ENCODE assay signal across 1 cellular context in the genomic region with DNA sequence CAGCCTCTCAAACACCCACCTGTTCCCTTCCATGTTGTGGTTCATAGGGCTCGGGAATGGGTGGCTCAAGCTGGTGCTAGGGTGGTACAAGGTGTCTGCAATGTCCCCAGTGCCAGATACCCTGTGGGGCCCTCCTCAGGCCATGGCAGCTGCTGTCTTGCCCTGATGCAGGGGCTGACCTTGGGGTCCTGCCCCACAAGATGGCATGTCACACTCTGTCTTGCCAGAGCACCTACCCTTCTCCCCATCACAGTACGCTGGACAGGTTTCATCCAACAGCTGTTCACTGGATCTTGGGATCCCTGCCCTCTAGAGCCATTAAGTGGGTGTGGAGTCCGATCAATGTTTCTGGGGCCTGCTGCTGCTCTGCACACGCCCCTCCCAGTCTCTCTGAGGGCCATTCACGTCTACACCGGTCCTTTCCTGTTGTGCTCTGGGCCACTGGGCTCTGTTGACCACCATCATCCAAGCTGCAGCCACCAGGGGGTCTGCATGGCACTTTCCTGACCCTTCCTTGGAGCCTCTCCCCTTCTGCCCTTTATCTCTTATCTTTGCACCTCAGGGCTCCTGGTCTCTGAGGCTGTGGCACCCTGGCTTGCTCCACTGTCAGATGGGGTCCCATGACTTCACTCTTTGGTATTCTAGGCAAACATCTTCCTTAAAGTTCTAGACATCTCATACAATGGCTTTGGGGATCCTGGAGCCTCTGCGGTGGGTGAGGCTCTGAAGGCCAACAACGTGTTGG.
A peak's percentile ranks its signal among the peaks of the same experiment; 100 is the strongest.
TF ChIP-seq lines count a peak whose summit lies in the region.

No MANE protein-coding gene starts in this region.

TF ChIP-seq in K562, 482 proteins besides CTCF, POLR2A, EP300 and RAD21 (continued from another document and continues in another):
- TF ChIP-seq, protein P1, sequence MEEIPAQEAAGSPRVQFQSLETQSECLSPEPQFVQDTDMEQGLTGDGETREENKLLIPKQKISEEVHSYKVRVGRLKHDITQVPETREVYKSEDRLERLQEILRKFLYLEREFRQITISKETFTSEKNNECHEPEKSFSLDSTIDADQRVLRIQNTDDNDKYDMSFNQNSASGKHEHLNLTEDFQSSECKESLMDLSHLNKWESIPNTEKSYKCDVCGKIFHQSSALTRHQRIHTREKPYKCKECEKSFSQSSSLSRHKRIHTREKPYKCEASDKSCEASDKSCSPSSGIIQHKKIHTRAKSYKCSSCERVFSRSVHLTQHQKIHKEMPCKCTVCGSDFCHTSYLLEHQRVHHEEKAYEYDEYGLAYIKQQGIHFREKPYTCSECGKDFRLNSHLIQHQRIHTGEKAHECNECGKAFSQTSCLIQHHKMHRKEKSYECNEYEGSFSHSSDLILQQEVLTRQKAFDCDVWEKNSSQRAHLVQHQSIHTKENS (CRISPR knock-in tag; IDR thresholded peaks at IDR 0.05) = no peak
- TF ChIP-seq ZNF133 (CRISPR knock-in tag; IDR thresholded peaks at IDR 0.05) (no peak), RBM25 (IDR thresholded peaks at IDR 0.05; ENCODE audit: low read depth, low read length, severe bottlenecking) (no peak), FOS (IDR thresholded peaks at IDR 0.05; ENCODE audit: extremely low read depth, insufficient read length) (no peak), SLC30A9 (CRISPR knock-in tag; IDR thresholded peaks at IDR 0.05) (no peak), CHCHD3 (CRISPR knock-in tag; IDR thresholded peaks at IDR 0.05) (no peak), ZNF778 (CRISPR knock-in tag; IDR thresholded peaks at IDR 0.05) (no peak), DACH1 (IDR thresholded peaks at IDR 0.05; ENCODE audit: partially characterized antibody) (peak; percentile 63), ARID3B (CRISPR knock-in tag; IDR thresholded peaks at IDR 0.05; ENCODE audit: borderline replicate concordance) (no peak), ZNF347 (CRISPR knock-in tag; IDR thresholded peaks at IDR 0.05; ENCODE audit: low read depth) (no peak), ZFX (CRISPR knock-in tag; IDR thresholded peaks at IDR 0.05) (no peak), NR3C1 (CRISPR knock-in tag; IDR thresholded peaks at IDR 0.05) (no peak), TCF3 (CRISPR knock-in tag; IDR thresholded peaks at IDR 0.05) (no peak), ZZZ3 (IDR thresholded peaks at IDR 0.05) (no peak), ETS2 (tag; IDR thresholded peaks at IDR 0.05; ENCODE audit: borderline replicate concordance, poor library complexity, severe bottlenecking) (no peak), NELFE (IDR thresholded peaks at IDR 0.05; ENCODE audit: insufficient read depth, insufficient read length) (no peak), TAF7 (tag; IDR thresholded peaks at IDR 0.05) (0 out of 2 replicates have a peak, but pooled peaks have one; percentile 15), E2F3 (CRISPR knock-in tag; IDR thresholded peaks at IDR 0.05) (no peak), BACH1 (tag; IDR thresholded peaks at IDR 0.05) (no peak), MLX (CRISPR knock-in tag; conservative IDR thresholded peaks at IDR 0.05) (no peak), HDAC8 (tag; IDR thresholded peaks at IDR 0.05) (no peak), KLF13 (tag; IDR thresholded peaks at IDR 0.05; ENCODE audit: borderline replicate concordance, low read depth) (0 out of 2 replicates have a peak, but pooled peaks have one; percentile 6), DMBX1 (CRISPR knock-in tag; IDR thresholded peaks at IDR 0.05; ENCODE audit: borderline replicate concordance) (no peak), PTTG1 (tag; IDR thresholded peaks at IDR 0.05; ENCODE audit: low read depth) (no peak), PURB (CRISPR knock-in tag; IDR thresholded peaks at IDR 0.05; ENCODE audit: low read depth) (no peak), MAFG (tag; conservative IDR thresholded peaks at IDR 0.05) (no peak), ATF3 (IDR thresholded peaks at IDR 0.05) (no peak), ATF3 (CRISPR knock-in tag; conservative IDR thresholded peaks at IDR 0.05) (no peak), ASH1L (IDR thresholded peaks at IDR 0.05; ENCODE audit: borderline replicate concordance, low read depth, partially characterized antibody) (no peak), SNRNP70 (optimal IDR thresholded peaks at IDR 0.05; ENCODE audit: low read depth, low read length) (no peak), ZNF79 (CRISPR knock-in tag; IDR thresholded peaks at IDR 0.05; ENCODE audit: low read depth) (no peak), ZC3H8 (IDR thresholded peaks at IDR 0.05) (no peak), ELF4 (CRISPR knock-in tag; IDR thresholded peaks at IDR 0.05) (0 out of 2 replicates have a peak, but pooled peaks have one; percentile 49), MECOM (CRISPR knock-in tag; IDR thresholded peaks at IDR 0.05) (no peak), HOXB6 (CRISPR knock-in tag; IDR thresholded peaks at IDR 0.05; ENCODE audit: borderline replicate concordance) (no peak), ARHGAP35 (IDR thresholded peaks at IDR 0.05; ENCODE audit: partially characterized antibody) (no peak), SMARCC2 (IDR thresholded peaks at IDR 0.05; ENCODE audit: low read depth) (no peak), NUFIP1 (IDR thresholded peaks at IDR 0.05; ENCODE audit: partially characterized antibody) (no peak), SRSF9 (IDR thresholded peaks at IDR 0.05; ENCODE audit: borderline replicate concordance, low read depth, low read length) (no peak), NFIX (CRISPR knock-in tag; IDR thresholded peaks at IDR 0.05; ENCODE audit: low read depth) (no peak), BHLHE40 (IDR thresholded peaks at IDR 0.05; ENCODE audit: low read length) (no peak), ZBTB7A (IDR thresholded peaks at IDR 0.05; ENCODE audit: borderline replicate concordance, control insufficient read depth, low read depth, low read length) (0 out of 2 replicates have a peak, but pooled peaks have one; percentile 42), SIN3A (IDR thresholded peaks at IDR 0.05; ENCODE audit: borderline replicate concordance in 2 of 2, control insufficient read depth in 1 of 2, low read depth in 2 of 2, low read length in 2 of 2) (no peak), NFYB (IDR thresholded peaks at IDR 0.05; ENCODE audit: extremely low read depth, insufficient read length) (no peak), ILK (tag; IDR thresholded peaks at IDR 0.05; ENCODE audit: borderline replicate concordance, low read depth) (no peak), LARP7 (IDR thresholded peaks at IDR 0.05) (no peak)
- TF ChIP-seq, protein P2, sequence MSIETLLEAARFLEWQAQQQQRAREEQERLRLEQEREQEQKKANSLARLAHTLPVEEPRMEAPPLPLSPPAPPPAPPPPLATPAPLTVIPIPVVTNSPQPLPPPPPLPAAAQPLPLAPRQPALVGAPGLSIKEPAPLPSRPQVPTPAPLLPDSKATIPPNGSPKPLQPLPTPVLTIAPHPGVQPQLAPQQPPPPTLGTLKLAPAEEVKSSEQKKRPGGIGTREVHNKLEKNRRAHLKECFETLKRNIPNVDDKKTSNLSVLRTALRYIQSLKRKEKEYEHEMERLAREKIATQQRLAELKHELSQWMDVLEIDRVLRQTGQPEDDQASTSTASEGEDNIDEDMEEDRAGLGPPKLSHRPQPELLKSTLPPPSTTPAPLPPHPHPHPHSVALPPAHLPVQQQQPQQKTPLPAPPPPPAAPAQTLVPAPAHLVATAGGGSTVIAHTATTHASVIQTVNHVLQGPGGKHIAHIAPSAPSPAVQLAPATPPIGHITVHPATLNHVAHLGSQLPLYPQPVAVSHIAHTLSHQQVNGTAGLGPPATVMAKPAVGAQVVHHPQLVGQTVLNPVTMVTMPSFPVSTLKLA (conservative IDR thresholded peaks at IDR 0.05) = no peak
- TF ChIP-seq, protein P3, sequence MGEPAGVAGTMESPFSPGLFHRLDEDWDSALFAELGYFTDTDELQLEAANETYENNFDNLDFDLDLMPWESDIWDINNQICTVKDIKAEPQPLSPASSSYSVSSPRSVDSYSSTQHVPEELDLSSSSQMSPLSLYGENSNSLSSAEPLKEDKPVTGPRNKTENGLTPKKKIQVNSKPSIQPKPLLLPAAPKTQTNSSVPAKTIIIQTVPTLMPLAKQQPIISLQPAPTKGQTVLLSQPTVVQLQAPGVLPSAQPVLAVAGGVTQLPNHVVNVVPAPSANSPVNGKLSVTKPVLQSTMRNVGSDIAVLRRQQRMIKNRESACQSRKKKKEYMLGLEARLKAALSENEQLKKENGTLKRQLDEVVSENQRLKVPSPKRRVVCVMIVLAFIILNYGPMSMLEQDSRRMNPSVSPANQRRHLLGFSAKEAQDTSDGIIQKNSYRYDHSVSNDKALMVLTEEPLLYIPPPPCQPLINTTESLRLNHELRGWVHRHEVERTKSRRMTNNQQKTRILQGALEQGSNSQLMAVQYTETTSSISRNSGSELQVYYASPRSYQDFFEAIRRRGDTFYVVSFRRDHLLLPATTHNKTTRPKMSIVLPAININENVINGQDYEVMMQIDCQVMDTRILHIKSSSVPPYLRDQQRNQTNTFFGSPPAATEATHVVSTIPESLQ (CRISPR knock-in tag; IDR thresholded peaks at IDR 0.05) = no peak
- TF ChIP-seq, protein P4, sequence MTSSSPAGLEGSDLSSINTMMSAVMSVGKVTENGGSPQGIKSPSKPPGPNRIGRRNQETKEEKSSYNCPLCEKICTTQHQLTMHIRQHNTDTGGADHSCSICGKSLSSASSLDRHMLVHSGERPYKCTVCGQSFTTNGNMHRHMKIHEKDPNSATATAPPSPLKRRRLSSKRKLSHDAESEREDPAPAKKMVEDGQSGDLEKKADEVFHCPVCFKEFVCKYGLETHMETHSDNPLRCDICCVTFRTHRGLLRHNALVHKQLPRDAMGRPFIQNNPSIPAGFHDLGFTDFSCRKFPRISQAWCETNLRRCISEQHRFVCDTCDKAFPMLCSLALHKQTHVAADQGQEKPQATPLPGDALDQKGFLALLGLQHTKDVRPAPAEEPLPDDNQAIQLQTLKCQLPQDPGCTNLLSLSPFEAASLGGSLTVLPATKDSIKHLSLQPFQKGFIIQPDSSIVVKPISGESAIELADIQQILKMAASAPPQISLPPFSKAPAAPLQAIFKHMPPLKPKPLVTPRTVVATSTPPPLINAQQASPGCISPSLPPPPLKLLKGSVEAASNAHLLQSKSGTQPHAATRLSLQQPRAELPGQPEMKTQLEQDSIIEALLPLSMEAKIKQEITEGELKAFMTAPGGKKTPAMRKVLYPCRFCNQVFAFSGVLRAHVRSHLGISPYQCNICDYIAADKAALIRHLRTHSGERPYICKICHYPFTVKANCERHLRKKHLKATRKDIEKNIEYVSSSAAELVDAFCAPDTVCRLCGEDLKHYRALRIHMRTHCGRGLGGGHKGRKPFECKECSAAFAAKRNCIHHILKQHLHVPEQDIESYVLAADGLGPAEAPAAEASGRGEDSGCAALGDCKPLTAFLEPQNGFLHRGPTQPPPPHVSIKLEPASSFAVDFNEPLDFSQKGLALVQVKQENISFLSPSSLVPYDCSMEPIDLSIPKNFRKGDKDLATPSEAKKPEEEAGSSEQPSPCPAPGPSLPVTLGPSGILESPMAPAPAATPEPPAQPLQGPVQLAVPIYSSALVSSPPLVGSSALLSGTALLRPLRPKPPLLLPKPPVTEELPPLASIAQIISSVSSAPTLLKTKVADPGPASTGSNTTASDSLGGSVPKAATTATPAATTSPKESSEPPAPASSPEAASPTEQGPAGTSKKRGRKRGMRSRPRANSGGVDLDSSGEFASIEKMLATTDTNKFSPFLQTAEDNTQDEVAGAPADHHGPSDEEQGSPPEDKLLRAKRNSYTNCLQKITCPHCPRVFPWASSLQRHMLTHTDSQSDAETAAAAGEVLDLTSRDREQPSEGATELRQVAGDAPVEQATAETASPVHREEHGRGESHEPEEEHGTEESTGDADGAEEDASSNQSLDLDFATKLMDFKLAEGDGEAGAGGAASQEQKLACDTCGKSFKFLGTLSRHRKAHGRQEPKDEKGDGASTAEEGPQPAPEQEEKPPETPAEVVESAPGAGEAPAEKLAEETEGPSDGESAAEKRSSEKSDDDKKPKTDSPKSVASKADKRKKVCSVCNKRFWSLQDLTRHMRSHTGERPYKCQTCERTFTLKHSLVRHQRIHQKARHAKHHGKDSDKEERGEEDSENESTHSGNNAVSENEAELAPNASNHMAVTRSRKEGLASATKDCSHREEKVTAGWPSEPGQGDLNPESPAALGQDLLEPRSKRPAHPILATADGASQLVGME (CRISPR knock-in tag; IDR thresholded peaks at IDR 0.05) = 0 out of 2 replicates have a peak, but pooled peaks have one; percentile 41
- TF ChIP-seq, protein P5, sequence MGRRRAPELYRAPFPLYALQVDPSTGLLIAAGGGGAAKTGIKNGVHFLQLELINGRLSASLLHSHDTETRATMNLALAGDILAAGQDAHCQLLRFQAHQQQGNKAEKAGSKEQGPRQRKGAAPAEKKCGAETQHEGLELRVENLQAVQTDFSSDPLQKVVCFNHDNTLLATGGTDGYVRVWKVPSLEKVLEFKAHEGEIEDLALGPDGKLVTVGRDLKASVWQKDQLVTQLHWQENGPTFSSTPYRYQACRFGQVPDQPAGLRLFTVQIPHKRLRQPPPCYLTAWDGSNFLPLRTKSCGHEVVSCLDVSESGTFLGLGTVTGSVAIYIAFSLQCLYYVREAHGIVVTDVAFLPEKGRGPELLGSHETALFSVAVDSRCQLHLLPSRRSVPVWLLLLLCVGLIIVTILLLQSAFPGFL (CRISPR knock-in tag; IDR thresholded peaks at IDR 0.05) = no peak
